9 cellular contexts compared by ENCODE assay signal in the genomic region with DNA sequence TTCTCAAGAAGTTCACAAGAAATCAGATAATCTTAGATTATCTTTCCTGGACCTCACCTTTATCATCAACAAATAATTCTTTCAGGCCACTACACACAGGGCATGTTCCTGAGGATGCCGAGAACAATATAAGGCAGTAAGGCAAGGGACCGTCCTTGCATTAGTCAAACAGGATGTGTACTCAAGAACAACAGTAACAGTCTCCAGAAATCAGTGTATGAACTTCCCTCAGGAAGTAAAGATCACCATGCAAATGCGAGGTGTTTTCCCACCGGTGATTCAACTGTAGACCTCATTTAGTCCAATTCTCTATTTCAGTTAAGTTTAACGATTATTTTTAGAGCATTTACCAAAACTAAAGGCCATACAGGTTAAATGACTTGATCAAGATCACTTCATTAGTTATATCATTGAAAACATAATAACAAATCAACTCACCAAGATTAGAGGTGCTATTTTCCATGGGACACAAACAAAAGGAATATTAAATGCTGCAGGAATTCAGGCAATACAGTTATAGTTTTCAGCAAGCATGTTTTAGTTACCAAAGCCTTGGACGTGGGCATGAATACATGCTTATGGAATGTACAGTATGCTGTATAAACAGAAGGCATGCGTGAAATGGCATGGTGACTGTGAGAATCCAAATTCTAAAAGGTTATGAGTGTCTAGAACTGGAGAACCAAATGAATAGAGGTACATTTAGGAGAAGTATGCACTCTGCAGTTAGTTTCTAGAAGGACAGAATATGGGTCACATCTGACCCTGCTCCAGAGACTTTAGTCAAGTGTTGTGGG.
DNase-seq lines count a peak whose midpoint lies in the region; ATAC-seq and TF ChIP-seq lines count a peak whose summit lies in the region.
"Had no signal": no experiment of that assay in that cellular context is flagged by ENCODE, and none has a peak within 500 bp of the region (broad histone marks: within the 10 kb centered on the region; RNA-seq: fewer than 3 reads in every experiment).

No MANE protein-coding gene starts in this region.

- WGBS in mesodermal cell (ENCODE audit: insufficient coverage in 2 of 2), 2 experiments: 90 to 93% methylated on average over 7 of the region's 7 CpGs

- H3K4me2 ChIP-seq in OCI-LY3 (ENCODE audit: low read length): peak overlapping the region; percentile 58

- H3K27me3 ChIP-seq in OCI-LY3 (ENCODE audit: low read depth, low read length) (no peaks in the 10 kb centered on the region), vagina (no peaks in the 10 kb centered on the region)

- no peaks in the 10 kb centered on the region for H4K20me1 ChIP-seq in OCI-LY3 (ENCODE audit: insufficient read depth, low read length)

- TF ChIP-seq POLR2A in vagina (IDR thresholded peaks at IDR 0.05): no peak

- no peak overlapping the region for H3K9ac ChIP-seq in OCI-LY3 (ENCODE audit: low read length)

- H3K79me2 ChIP-seq in OCI-LY3 (ENCODE audit: low read length): no peaks in the 10 kb centered on the region

- peak overlapping the region; percentile 37 for H3K4me3 ChIP-seq in OCI-LY3 (ENCODE audit: low read length)
- no peak overlapping the region for H3K4me3 ChIP-seq in mesodermal cell (ENCODE audit: extremely low read depth, insufficient read depth, low read length, poor library complexity, severe bottlenecking)
- H3K4me3 ChIP-seq in vagina: no peak overlapping the region

- ATAC-seq in GM18502 (IDR thresholded peaks at IDR 0.05; ENCODE audit: poor library complexity, unreplicated experiment): peak; percentile 50
- ATAC-seq in HG02571 (IDR thresholded peaks at IDR 0.05; ENCODE audit: unreplicated experiment): peak; percentile 43

- H3K9me3 ChIP-seq in OCI-LY3 (ENCODE audit: insufficient read depth, low read length) (no peaks in the 10 kb centered on the region), mesodermal cell (ENCODE audit: control insufficient read depth, low read length) (no peaks in the 10 kb centered on the region), vagina (no peaks in the 10 kb centered on the region)
- H3K9me3 ChIP-seq: neutrophil had no signal

- no peak for DNase-seq in vagina (ENCODE audit: extremely low spot score in 2 of 2)
- no peak for DNase-seq in NCI-H1092 (lab: John Stamatoyannopoulos, UW)
- no peak for DNase-seq in A172 (ENCODE audit: low spot score)
- no peak for DNase-seq in NCI-H2171 (lab: John Stamatoyannopoulos, UW)

- no peak overlapping the region for H2AFZ ChIP-seq in OCI-LY3 (ENCODE audit: low read depth, low read length)

- intact Hi-C loops in vagina (cut with DNase I): no loop called here

- H3K27ac ChIP-seq in OCI-LY3 (ENCODE audit: low read length): peak overlapping the region; percentile 38
- peak overlapping the region; percentile 33 for H3K27ac ChIP-seq in mesodermal cell (ENCODE audit: low read depth, low read length, severe bottlenecking)
- no peak overlapping the region for H3K27ac ChIP-seq in vagina
- H3K27ac ChIP-seq: neutrophil had no signal

- TF ChIP-seq CTCF in OCI-LY3 (IDR thresholded peaks at IDR 0.05; ENCODE audit: low read depth, low read length) (no peak), vagina (IDR thresholded peaks at IDR 0.05) (no peak)

- H3K36me3 ChIP-seq in OCI-LY3 (replicated peaks; ENCODE audit: low read depth, low read length) (no peaks in the 10 kb centered on the region), mesodermal cell (ENCODE audit: control insufficient read depth, insufficient read depth, low read length) (no peaks in the 10 kb centered on the region), vagina (no peaks in the 10 kb centered on the region)
- H3K36me3 ChIP-seq: neutrophil had no signal

- H3K4me1 ChIP-seq in OCI-LY3 (ENCODE audit: low read length) (peaks cover 49% of the 10 kb centered on the region), mesodermal cell (ENCODE audit: control insufficient read depth, insufficient read depth, low read length, poor library complexity, severe bottlenecking) (no peaks in the 10 kb centered on the region), vagina (no peaks in the 10 kb centered on the region)
